ENCODE assay signal across 11 cellular contexts in genomic region chr20:36856196-36856595, GRCh38. TPM values are rescaled to one million over a fixed set of nuclear protein-coding genes. Genes with fewer than 3 reads are reported as not detected.
DNase-seq lines count a peak whose midpoint lies in the region; ATAC-seq, FAIRE-seq and TF ChIP-seq lines count a peak whose summit lies in the region.
"Had no signal": no experiment of that assay in that cellular context is flagged by ENCODE, and none has a peak within 500 bp of the region (broad histone marks: within the 10 kb centered on the region; RNA-seq: fewer than 3 reads in every experiment).

No MANE protein-coding gene starts in this region.

- peaks cover 14% of the 10 kb centered on the region; the same call in 1 of the 2 replicates for H4K20me1 ChIP-seq in PC-3 (ENCODE audit: low read length)

- peak overlapping the region; percentile 39 for H3K27ac ChIP-seq in AG04450 (ENCODE audit: low read depth, low read length)
- H3K27ac ChIP-seq in PC-3 (ENCODE audit: low read length) = 0 out of 2 replicates have a peak overlapping the region, but pooled peaks have one; percentile 5
- no peak overlapping the region for H3K27ac ChIP-seq in brain microvascular endothelial cell
- H3K27ac ChIP-seq: pancreas had no signal

- no peaks in the 10 kb centered on the region for H3K27me3 Mint-ChIP-seq in progenitor cell of endocrine pancreas
- H3K27me3 Mint-ChIP-seq: stimulated activated naive CD8-positive, alpha-beta T cell treated with anti-CD3 and anti-CD28 coated beads, Interleukin-15, Interleukin-2, amounts not matched to agents 100 ng/mL and 50 ng/mL, for 24 hours had no signal

- POLR2A ChIA-PET in AG04450 (lab: Yijun Ruan, JAX) = interaction anchor here (0.6 to 0.8 kb wide), 3 partner anchors 8 to 29 kb away, joined by 4 to 9 read pairs (median 4); no protein-coding TSS in a partner anchor
- POLR2A ChIA-PET in PC-3 (lab: Charles Lee; ENCODE audit: unreplicated experiment) = interaction anchor here (0.5 to 1.0 kb wide), 2 partner anchors 21 to 395 kb away, joined by 3 to 5 read pairs; no protein-coding TSS in a partner anchor

- H3K9me2 ChIP-seq in PC-3 (replicated peaks; ENCODE audit: low read length) = no peaks in the 10 kb centered on the region

- H3K27me3 ChIP-seq in AG04450 (ENCODE audit: control insufficient read depth, insufficient read depth, low read length) (no peaks in the 10 kb centered on the region), PC-3 (ENCODE audit: low read length) (no peaks in the 10 kb centered on the region), brain microvascular endothelial cell (replicated peaks) (no peaks in the 10 kb centered on the region)
- H3K27me3 ChIP-seq: pancreas had no signal

- no peak overlapping the region for H3K9ac ChIP-seq in PC-3 (ENCODE audit: low read length)

- peak; percentile 52 for ATAC-seq in PC-3

- H3K4me1 Mint-ChIP-seq in progenitor cell of endocrine pancreas (ENCODE audit: low read depth) = peaks cover 18% of the 10 kb centered on the region

- H3K27ac Mint-ChIP-seq in progenitor cell of endocrine pancreas = peak overlapping the region; percentile 85
- H3K27ac Mint-ChIP-seq: stimulated activated naive CD8-positive, alpha-beta T cell treated with anti-CD3 and anti-CD28 coated beads, Interleukin-15, Interleukin-2, amounts not matched to agents 100 ng/mL and 50 ng/mL, for 24 hours had no signal

- peaks cover 28% of the 10 kb centered on the region for H3K4me1 ChIP-seq in PC-3 (ENCODE audit: insufficient read depth, low read length)

- peaks cover 95% of the 10 kb centered on the region for H3K79me2 ChIP-seq in PC-3 (ENCODE audit: low read length)

- H3K36me3 ChIP-seq in PC-3 (ENCODE audit: low read depth, low read length) = 0 out of 2 replicates have a peak, but pooled peaks cover 3% of the 10 kb centered on the region
- no peaks in the 10 kb centered on the region for H3K36me3 ChIP-seq in brain microvascular endothelial cell (replicated peaks)
- H3K36me3 ChIP-seq: pancreas had no signal

- no peaks in the 10 kb centered on the region for H3F3A ChIP-seq in PC-3 (ENCODE audit: low read length, unreplicated experiment)

- no peak overlapping the region for H2AFZ ChIP-seq in PC-3 (ENCODE audit: low read length)

- H3K9me3 ChIP-seq in AG04450 (ENCODE audit: control insufficient read depth, insufficient read depth, low read length) (peaks cover 11% of the 10 kb centered on the region), PC-3 (ENCODE audit: low read length) (no peaks in the 10 kb centered on the region)
- H3K9me3 ChIP-seq: pancreas had no signal

- H3K4me2 ChIP-seq in PC-3 (ENCODE audit: low read length) = peak overlapping the region; percentile 20; the same call in 1 of the 2 replicates

- no peak overlapping the region for H3K4me3 Mint-ChIP-seq in progenitor cell of endocrine pancreas (ENCODE audit: low read depth)
- H3K4me3 Mint-ChIP-seq: stimulated activated naive CD8-positive, alpha-beta T cell treated with anti-CD3 and anti-CD28 coated beads, Interleukin-15, Interleukin-2, amounts not matched to agents 100 ng/mL and 50 ng/mL, for 24 hours had no signal

- BruUV-seq in PC-3 (replicated peaks; lab: Mats Ljungman, UMichigan) = no TSS peak

- TF ChIP-seq CTCF in AG04450 (IDR thresholded peaks at IDR 0.05; ENCODE audit: low read depth, low read length) (no peak), PC-3 (conservative IDR thresholded peaks at IDR 0.05; ENCODE audit: low read depth, low read length) (no peak), progenitor cell of endocrine pancreas (IDR thresholded peaks at IDR 0.05; ENCODE audit: unreplicated experiment) (no peak), brain microvascular endothelial cell (IDR thresholded peaks at IDR 0.05; ENCODE audit: low read depth, low read length, missing control alignments) (no peak)

- H3K9me3 Mint-ChIP-seq in progenitor cell of endocrine pancreas (ENCODE audit: low read depth) = peaks cover 5% of the 10 kb centered on the region
- H3K9me3 Mint-ChIP-seq: activated naive CD4-positive, alpha-beta T cell treated with anti-CD3 and anti-CD28 coated beads, Interleukin-2, amount 50 U/mL, for 72 hours; stimulated activated naive CD8-positive, alpha-beta T cell treated with anti-CD3 and anti-CD28 coated beads, Interleukin-15, Interleukin-2, amounts not matched to agents 100 ng/mL and 50 ng/mL, for 24 hours had no signal

- no peak for FAIRE-seq in frontal cortex (lab: Jason Lieb, UNC)
- FAIRE-seq: pancreas had no signal

- intact Hi-C loops in PC-3 (cut with micrococcal nuclease) = no loop called here

- DNase-seq in AG04450 (ENCODE audit: low read depth, low spot score) (no peak), PC-3 (peak; percentile 38), epidermal melanocyte (ENCODE audit: insufficient read length, low spot score) (peak; percentile 67), progenitor cell of endocrine pancreas (ENCODE audit: low spot score, unreplicated experiment) (no peak), AG20443 (ENCODE audit: low spot score) (no peak), frontal cortex (ENCODE audit: low spot score in 2 of 2) (no peak), brain microvascular endothelial cell (no peak)
- DNase-seq in activated T-cell treated with anti-CD3 and anti-CD28 coated beads, Interleukin-2, amount 50 U/mL, for 48 hours = no peak
- DNase-seq: pancreas had no signal

- H3K36me3 Mint-ChIP-seq in progenitor cell of endocrine pancreas (ENCODE audit: insufficient read depth) = peaks cover 8% of the 10 kb centered on the region
- H3K36me3 Mint-ChIP-seq: activated naive CD4-positive, alpha-beta T cell treated with anti-CD3 and anti-CD28 coated beads, Interleukin-2, amount 50 U/mL, for 72 hours had no signal

- CTCF ChIA-PET in AG04450 (lab: Charles Lee) (interaction anchor here (1.0 to 1.1 kb wide), 2 partner anchors 20 to 82 kb away, joined by 4 to 7 read pairs; no protein-coding TSS in a partner anchor), PC-3 (lab: Charles Lee) (interaction anchor here (0.5 to 0.6 kb wide), 2 partner anchors 20 to 155 kb away, joined by 3 read pairs; no protein-coding TSS in a partner anchor)

- no peak overlapping the region for H3K4me3 ChIP-seq in AG04450 (ENCODE audit: low read depth, low read length)
- H3K4me3 ChIP-seq in PC-3 (ENCODE audit: low read length) = no peak overlapping the region
- no peak overlapping the region for H3K4me3 ChIP-seq in brain microvascular endothelial cell (ENCODE audit: low read depth, low read length)
- H3K4me3 ChIP-seq: pancreas had no signal

- in situ Hi-C loops in brain microvascular endothelial cell (cut with HindIII; ENCODE audit: low pct_ligation_motif_present, low sequenced_read_pairs) = no loop called here

RNA-seq across cellular contexts. Expression of gene TLDC2, which starts 19.7 kb away (rescaled TPM):
- 0.27 and 0.57 TPM in 2 replicates for polyA plus RNA-seq in AG04450 (2011; rRNA removed)
- 0.17 and 0.28 TPM in 2 replicates for polyA minus RNA-seq in AG04450 (2011; rRNA and poly(A)+ RNA removed)
- total RNA-seq in PC-3 (2014; rRNA removed) = not detected in 2 replicates
- total RNA-seq in progenitor cell of endocrine pancreas = 0.34 and 0.38 TPM in 2 replicates
- total RNA-seq in frontal cortex = under 0.01 TPM
- total RNA-seq: activated naive CD4-positive, alpha-beta T cell treated with anti-CD3 and anti-CD28 coated beads, Interleukin-2, amount 50 U/mL, for 72 hours had no signal

Comparison
In these comparisons a context has a peak if more than half of its experiments do, and no peak if none do; other contexts are left out.
1. DNase-seq: peak in PC-3 (single experiment) and epidermal melanocyte (single experiment); none in AG04450 (single experiment), progenitor cell of endocrine pancreas (single experiment), activated T-cell treated with anti-CD3 and anti-CD28 coated beads, Interleukin-2, amount 50 U/mL, for 48 hours (0 of 2), AG20443 (single experiment), frontal cortex (0 of 2) and brain microvascular endothelial cell (single experiment).